ENCODE assay signal across 4 cellular contexts in genomic region chr2:155695505-155695904, GRCh38.
TF ChIP-seq lines count a peak whose summit lies in the region.

No MANE protein-coding gene starts in this region.

TF ChIP-seq in HepG2, 621 proteins besides CTCF, POLR2A, EP300 and RAD21:
- TF ChIP-seq MAFF (IDR thresholded peaks at IDR 0.05; ENCODE audit: low read depth, low read length) (peak; percentile 90), ZNF329 (CRISPR knock-in tag; IDR thresholded peaks at IDR 0.05; ENCODE audit: low read depth) (no peak), MAFK (conservative IDR thresholded peaks at IDR 0.05 in 1 of 2, IDR thresholded peaks at IDR 0.05 in 1 of 2; ENCODE audit: low read length in 2 of 2) (peak; percentile 88 to 93), PCBP2 (optimal IDR thresholded peaks at IDR 0.05; ENCODE audit: low read depth, low read length, poor library complexity, severe bottlenecking) (no peak)
- TF ChIP-seq, protein P1, sequence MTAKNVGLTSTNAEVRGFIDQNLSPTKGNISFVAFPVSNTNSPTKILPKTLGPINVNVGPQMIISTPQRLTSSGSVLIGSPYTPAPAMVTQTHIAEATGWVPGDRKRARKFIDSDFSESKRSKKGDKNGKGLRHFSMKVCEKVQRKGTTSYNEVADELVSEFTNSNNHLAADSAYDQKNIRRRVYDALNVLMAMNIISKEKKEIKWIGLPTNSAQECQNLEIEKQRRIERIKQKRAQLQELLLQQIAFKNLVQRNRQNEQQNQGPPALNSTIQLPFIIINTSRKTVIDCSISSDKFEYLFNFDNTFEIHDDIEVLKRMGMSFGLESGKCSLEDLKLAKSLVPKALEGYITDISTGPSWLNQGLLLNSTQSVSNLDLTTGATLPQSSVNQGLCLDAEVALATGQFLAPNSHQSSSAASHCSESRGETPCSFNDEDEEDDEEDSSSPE (CRISPR knock-in tag; IDR thresholded peaks at IDR 0.05): no peak

TF ChIP-seq in A549, 52 proteins besides CTCF, POLR2A, EP300 and RAD21:
- TF ChIP-seq MAFK (IDR thresholded peaks at IDR 0.05; ENCODE audit: partially characterized antibody) (peak; percentile 76), HDAC2 (IDR thresholded peaks at IDR 0.05) (no peak)

TF ChIP-seq in IMR-90, 13 proteins besides CTCF, POLR2A, EP300 and RAD21:
- peak; percentile 86 for TF ChIP-seq MAFK (IDR thresholded peaks at IDR 0.05; ENCODE audit: low read depth, low read length)
- TF ChIP-seq MXI1 (IDR thresholded peaks at IDR 0.05; ENCODE audit: borderline replicate concordance, low read depth, low read length): no peak

TF ChIP-seq in K562, 482 proteins besides CTCF, POLR2A, EP300 and RAD21 (continues in another document):
- TF ChIP-seq ZBTB40 (IDR thresholded peaks at IDR 0.05) (no peak), ZBTB40 (CRISPR knock-in tag; IDR thresholded peaks at IDR 0.05) (no peak), MAFG (tag; conservative IDR thresholded peaks at IDR 0.05) (peak; percentile 55; the same call in 1 of the 2 replicates), SMAD1 (IDR thresholded peaks at IDR 0.05; ENCODE audit: low read depth, low read length, partially characterized antibody) (no peak), MAFK (IDR thresholded peaks at IDR 0.05; ENCODE audit: low read length) (peak; percentile 67), MTA2 (IDR thresholded peaks at IDR 0.05; ENCODE audit: low read depth) (no peak), ZKSCAN3 (CRISPR knock-in tag; IDR thresholded peaks at IDR 0.05) (no peak), HDAC2 (IDR thresholded peaks at IDR 0.05) (no peak), HEY1 (CRISPR knock-in tag; IDR thresholded peaks at IDR 0.05; ENCODE audit: borderline replicate concordance) (no peak), TOE1 (IDR thresholded peaks at IDR 0.05; ENCODE audit: borderline replicate concordance) (no peak), TOE1 (CRISPR knock-in tag; IDR thresholded peaks at IDR 0.05; ENCODE audit: borderline replicate concordance, low read depth) (no peak), C11orf30 (IDR thresholded peaks at IDR 0.05; ENCODE audit: low read depth) (peak; percentile 59; the same call in 1 of the 2 replicates), KLF6 (CRISPR knock-in tag; IDR thresholded peaks at IDR 0.05; ENCODE audit: borderline replicate concordance) (no peak), ELF1 (tag; IDR thresholded peaks at IDR 0.05) (no peak), XRCC4 (IDR thresholded peaks at IDR 0.05; ENCODE audit: extremely low read depth, insufficient read depth, insufficient read length) (no peak), ZBTB8A (IDR thresholded peaks at IDR 0.05; ENCODE audit: partially characterized antibody) (no peak), MAFF (IDR thresholded peaks at IDR 0.05; ENCODE audit: low read length) (peak; percentile 67), FOXK1 (CRISPR knock-in tag; IDR thresholded peaks at IDR 0.05; ENCODE audit: borderline replicate concordance) (no peak)
- TF ChIP-seq, protein P2, sequence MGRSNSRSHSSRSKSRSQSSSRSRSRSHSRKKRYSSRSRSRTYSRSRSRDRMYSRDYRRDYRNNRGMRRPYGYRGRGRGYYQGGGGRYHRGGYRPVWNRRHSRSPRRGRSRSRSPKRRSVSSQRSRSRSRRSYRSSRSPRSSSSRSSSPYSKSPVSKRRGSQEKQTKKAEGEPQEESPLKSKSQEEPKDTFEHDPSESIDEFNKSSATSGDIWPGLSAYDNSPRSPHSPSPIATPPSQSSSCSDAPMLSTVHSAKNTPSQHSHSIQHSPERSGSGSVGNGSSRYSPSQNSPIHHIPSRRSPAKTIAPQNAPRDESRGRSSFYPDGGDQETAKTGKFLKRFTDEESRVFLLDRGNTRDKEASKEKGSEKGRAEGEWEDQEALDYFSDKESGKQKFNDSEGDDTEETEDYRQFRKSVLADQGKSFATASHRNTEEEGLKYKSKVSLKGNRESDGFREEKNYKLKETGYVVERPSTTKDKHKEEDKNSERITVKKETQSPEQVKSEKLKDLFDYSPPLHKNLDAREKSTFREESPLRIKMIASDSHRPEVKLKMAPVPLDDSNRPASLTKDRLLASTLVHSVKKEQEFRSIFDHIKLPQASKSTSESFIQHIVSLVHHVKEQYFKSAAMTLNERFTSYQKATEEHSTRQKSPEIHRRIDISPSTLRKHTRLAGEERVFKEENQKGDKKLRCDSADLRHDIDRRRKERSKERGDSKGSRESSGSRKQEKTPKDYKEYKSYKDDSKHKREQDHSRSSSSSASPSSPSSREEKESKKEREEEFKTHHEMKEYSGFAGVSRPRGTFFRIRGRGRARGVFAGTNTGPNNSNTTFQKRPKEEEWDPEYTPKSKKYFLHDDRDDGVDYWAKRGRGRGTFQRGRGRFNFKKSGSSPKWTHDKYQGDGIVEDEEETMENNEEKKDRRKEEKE (IDR thresholded peaks at IDR 0.05; ENCODE audit: borderline replicate concordance in 1 of 2, control insufficient read depth in 1 of 2, low read depth in 2 of 2, low read length in 1 of 2): no peak
- TF ChIP-seq, protein P3, sequence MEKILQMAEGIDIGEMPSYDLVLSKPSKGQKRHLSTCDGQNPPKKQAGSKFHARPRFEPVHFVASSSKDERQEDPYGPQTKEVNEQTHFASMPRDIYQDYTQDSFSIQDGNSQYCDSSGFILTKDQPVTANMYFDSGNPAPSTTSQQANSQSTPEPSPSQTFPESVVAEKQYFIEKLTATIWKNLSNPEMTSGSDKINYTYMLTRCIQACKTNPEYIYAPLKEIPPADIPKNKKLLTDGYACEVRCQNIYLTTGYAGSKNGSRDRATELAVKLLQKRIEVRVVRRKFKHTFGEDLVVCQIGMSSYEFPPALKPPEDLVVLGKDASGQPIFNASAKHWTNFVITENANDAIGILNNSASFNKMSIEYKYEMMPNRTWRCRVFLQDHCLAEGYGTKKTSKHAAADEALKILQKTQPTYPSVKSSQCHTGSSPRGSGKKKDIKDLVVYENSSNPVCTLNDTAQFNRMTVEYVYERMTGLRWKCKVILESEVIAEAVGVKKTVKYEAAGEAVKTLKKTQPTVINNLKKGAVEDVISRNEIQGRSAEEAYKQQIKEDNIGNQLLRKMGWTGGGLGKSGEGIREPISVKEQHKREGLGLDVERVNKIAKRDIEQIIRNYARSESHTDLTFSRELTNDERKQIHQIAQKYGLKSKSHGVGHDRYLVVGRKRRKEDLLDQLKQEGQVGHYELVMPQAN (IDR thresholded peaks at IDR 0.05; ENCODE audit: borderline replicate concordance): no peak
- TF ChIP-seq, protein P4, sequence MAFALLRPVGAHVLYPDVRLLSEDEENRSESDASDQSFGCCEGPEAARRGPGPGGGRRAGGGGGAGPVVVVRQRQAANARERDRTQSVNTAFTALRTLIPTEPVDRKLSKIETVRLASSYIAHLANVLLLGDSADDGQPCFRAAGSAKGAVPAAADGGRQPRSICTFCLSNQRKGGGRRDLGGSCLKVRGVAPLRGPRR (CRISPR knock-in tag; IDR thresholded peaks at IDR 0.05): no peak
